8 cellular contexts compared by ENCODE assay signal in the genomic region with DNA sequence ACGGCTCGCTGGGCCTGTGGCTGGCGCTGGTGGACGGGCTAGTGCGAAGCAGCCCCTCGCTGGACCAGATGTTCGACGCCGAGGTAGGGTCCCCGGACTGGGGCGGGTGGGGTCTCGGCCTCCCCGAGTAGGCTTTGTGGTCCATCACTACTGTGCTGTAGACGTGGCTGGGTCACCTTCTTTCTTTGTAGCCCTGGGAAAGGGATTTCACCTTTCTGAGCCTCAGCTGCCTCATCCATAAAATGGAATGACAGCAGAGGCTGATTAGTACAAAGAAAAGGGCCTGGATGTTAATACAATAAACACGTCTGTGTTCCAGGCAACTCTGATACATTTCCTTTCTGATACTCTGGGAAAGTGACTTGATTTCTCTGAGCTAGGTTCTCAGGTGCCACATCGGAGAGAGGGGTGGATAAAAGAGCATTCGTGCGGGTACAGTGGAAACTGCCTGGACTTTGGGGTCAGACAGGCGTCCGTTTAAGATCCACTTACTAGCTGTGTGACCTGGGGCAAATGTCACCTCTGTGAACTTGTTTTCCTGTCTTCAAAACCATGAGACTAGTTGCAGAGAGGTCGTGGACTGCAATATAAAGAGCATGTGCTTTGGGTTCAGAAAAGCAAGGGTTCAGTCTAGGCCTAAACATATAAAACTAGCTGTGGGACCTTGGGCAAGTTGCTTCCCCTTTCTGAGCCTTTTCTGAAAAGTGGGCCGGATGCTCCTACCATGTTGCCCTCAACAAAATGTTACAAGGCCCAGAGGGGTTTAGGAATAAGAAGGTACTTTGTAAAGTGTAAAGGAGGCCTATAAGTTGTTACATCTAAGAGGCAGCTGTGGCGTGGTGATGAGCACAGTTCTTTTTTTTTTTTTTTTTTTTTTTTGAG. TPM values are rescaled to one million over a fixed set of nuclear protein-coding genes. Genes with fewer than 3 reads are reported as not detected.
DNase-seq lines count a peak whose midpoint lies in the region; ATAC-seq, FAIRE-seq and TF ChIP-seq lines count a peak whose summit lies in the region.

No MANE protein-coding gene starts in this region.

- H4K20me1 ChIP-seq in astrocyte (ENCODE audit: insufficient read depth, low read length) = peaks cover 19% of the 10 kb centered on the region

- H3K9me3 Mint-ChIP-seq in astrocyte (ENCODE audit: unreplicated experiment) = no peaks in the 10 kb centered on the region

- no peaks in the 10 kb centered on the region for H3K27me3 ChIP-seq in heart right ventricle
- H3K27me3 ChIP-seq in astrocyte (ENCODE audit: insufficient read depth, low read length) = no peaks in the 10 kb centered on the region
- no peaks in the 10 kb centered on the region for H3K27me3 ChIP-seq in lung (ENCODE audit: control insufficient read depth, insufficient read depth)

- TF ChIP-seq CTCF in heart right ventricle (IDR thresholded peaks at IDR 0.05) = no peak
- no peak for TF ChIP-seq CTCF in astrocyte (IDR thresholded peaks at IDR 0.05; ENCODE audit: insufficient read depth, low read depth, low read length)
- TF ChIP-seq CTCF in lung (IDR thresholded peaks at IDR 0.05; ENCODE audit: control extremely low read depth, extremely low read depth) = no peak

- H3K4me3 ChIP-seq in heart right ventricle (peak overlapping the region; percentile 60 to 84 (median 70)), astrocyte (ENCODE audit: insufficient read depth, low read depth, low read length) (peak overlapping the region; percentile 83), lung (peak overlapping the region; percentile 83), urinary bladder (ENCODE audit: low read depth, low read length) (peak overlapping the region; percentile 74)

- H3K79me2 ChIP-seq in astrocyte (ENCODE audit: insufficient read depth, low read length) = peaks cover 28% of the 10 kb centered on the region

- H3K4me1 Mint-ChIP-seq in astrocyte (ENCODE audit: low read depth, unreplicated experiment) = peaks cover 19% of the 10 kb centered on the region

- H3K27ac ChIP-seq in heart right ventricle (peak overlapping the region; percentile 86 to 97 (median 96)), astrocyte (ENCODE audit: low read depth, low read length) (peak overlapping the region; percentile 97), lung (ENCODE audit: low read depth in 1 of 2, low read length in 1 of 2) (peak overlapping the region; percentile 93 to 97), urinary bladder (ENCODE audit: low read depth) (peak overlapping the region; percentile 96)

- peaks cover 8% of the 10 kb centered on the region for H3K36me3 Mint-ChIP-seq in astrocyte (ENCODE audit: low read depth, unreplicated experiment)

- peak overlapping the region; percentile 95 for H3K9ac ChIP-seq in astrocyte (ENCODE audit: low read length)

- H3K9me3 ChIP-seq in heart right ventricle (no peaks in the 10 kb centered on the region), astrocyte (ENCODE audit: insufficient read depth, low read depth, low read length) (no peaks in the 10 kb centered on the region), lung (ENCODE audit: control insufficient read depth in 2 of 2, insufficient read depth in 1 of 2, low read length in 1 of 2) (no peaks in the 10 kb centered on the region)

- peak overlapping the region; percentile 97 for H3K27ac Mint-ChIP-seq in astrocyte (ENCODE audit: unreplicated experiment)

- peak overlapping the region; percentile 94 for H3K4me3 Mint-ChIP-seq in astrocyte (ENCODE audit: unreplicated experiment)

- peak overlapping the region; percentile 96 for H2AFZ ChIP-seq in astrocyte (ENCODE audit: low read depth, low read length)

- no peak for DNase-seq in heart right ventricle
- no peak for DNase-seq in Right ventricle myocardium inferior (ENCODE audit: missing footprints)
- DNase-seq in astrocyte (ENCODE audit: low read depth) = no peak
- no peak for DNase-seq in lung (ENCODE audit: low spot score)
- no peak for DNase-seq in GM19240 (ENCODE audit: insufficient read length, low spot score)
- DNase-seq in stimulated activated CD4-positive, alpha-beta T cell treated with anti-CD3 and anti-CD28 coated beads, Interleukin-4, amount 100 ng/mL, for 4 hours = no peak

- WGBS in heart right ventricle, 2 donors = 25% methylated on average over 23 of the region's 23 CpGs
- WGBS in lung, 2 donors = 22 to 28% methylated on average over 22 to 23 of the region's 23 CpGs
- 22% methylated on average over 23 of the region's 23 CpGs for WGBS in urinary bladder

- H3K4me1 ChIP-seq in heart right ventricle (peaks cover 2 to 79% (median 30%) of the 10 kb centered on the region in 9 donors), astrocyte (ENCODE audit: insufficient read depth, low read length) (peaks cover 29% of the 10 kb centered on the region), lung (ENCODE audit: control insufficient read depth in 2 of 2, insufficient read depth in 2 of 2, low read length in 2 of 2) (peaks cover 17 to 22% of the 10 kb centered on the region in 2 donors), urinary bladder (ENCODE audit: insufficient read depth) (peaks cover 1% of the 10 kb centered on the region)

- no peaks in the 10 kb centered on the region for H3K27me3 Mint-ChIP-seq in astrocyte (ENCODE audit: low read depth, unreplicated experiment)

- FAIRE-seq in astrocyte (lab: Jason Lieb, UNC) = no peak

- intact Hi-C loops in heart right ventricle (cut with DNase I) = loop anchor here in 4 of 10 donors (1.0 to 5.0 kb wide), 5 partner anchors 42 to 73 kb away; a partner anchor contains a TSS
- intact Hi-C loops in Right ventricle myocardium inferior (cut with DNase I) = loop anchor here (1.0 to 2.0 kb wide), 4 partner anchors 9 to 73 kb away; no protein-coding TSS in a partner anchor

- H3K36me3 ChIP-seq in heart right ventricle = peaks cover 0 to 43% (median 18%) of the 10 kb centered on the region in 9 donors
- peaks cover 13% of the 10 kb centered on the region for H3K36me3 ChIP-seq in astrocyte (ENCODE audit: insufficient read depth, low read length)
- peaks cover 12 to 25% of the 10 kb centered on the region in 2 donors for H3K36me3 ChIP-seq in lung (ENCODE audit: control insufficient read depth in 2 of 2, insufficient read depth in 2 of 2, low read length in 2 of 2)
- peaks cover 3% of the 10 kb centered on the region for H3K36me3 ChIP-seq in urinary bladder (ENCODE audit: insufficient read depth)

- ATAC-seq in heart right ventricle (no peak), Right ventricle myocardium inferior (no peak), lung (ENCODE audit: insufficient read depth, low FRiP score) (no peak), GM19023 (IDR thresholded peaks at IDR 0.05; ENCODE audit: unreplicated experiment) (no peak)

- H3K4me2 ChIP-seq in astrocyte (ENCODE audit: low read length) = peak overlapping the region; percentile 92

RNA-seq across cellular contexts. Expression of a gene that starts 0.9 kb away (rescaled TPM):
- total RNA-seq in heart right ventricle = 10 to 100 TPM; 13.9 to 27.9 (median 18.2) TPM
- polyA plus RNA-seq in heart right ventricle = 10 to 100 TPM; 11.7 to 34.5 TPM
- 21.9 TPM for total RNA-seq in Right ventricle myocardium inferior
- 20.4 and 25.2 TPM in 2 replicates for total RNA-seq in astrocyte
- 10 to 100 TPM; 21.3 to 45.5 TPM for total RNA-seq in lung
- 10 to 100 TPM; 24.9 to 57.5 TPM for polyA plus RNA-seq in lung
- total RNA-seq in urinary bladder = 19.5 TPM
- polyA plus RNA-seq in urinary bladder = 39.4 TPM

RNA-seq across cellular contexts. Expression of a gene that starts 14.3 kb away (rescaled TPM):
- total RNA-seq in heart right ventricle (1 to 10 TPM in 8 of 10 donors, under 1 TPM in 2; 0.59 to 2.4 (median 1.3) TPM), Right ventricle myocardium inferior (0.73 TPM), astrocyte (not detected in 2 replicates), lung (not detected), urinary bladder (0.69 TPM)
- polyA plus RNA-seq in heart right ventricle (1 to 10 TPM in 1 of 2 donors, under 1 TPM in 1; 0.43 to 1.1 TPM), lung (under 1 TPM; 0.03 to 0.28 TPM), urinary bladder (0.96 TPM)

RNA-seq across cellular contexts. Expression of a gene that starts 15.6 kb away (rescaled TPM):
- 100 to 1,000 TPM in 5 of 10 donors, 10 to 100 TPM in 5; 66.9 to 161 (median 102) TPM for total RNA-seq in heart right ventricle
- 10 to 100 TPM; 48.4 to 64.5 TPM for polyA plus RNA-seq in heart right ventricle
- total RNA-seq in Right ventricle myocardium inferior = 82.1 TPM
- 125 and 135 TPM in 2 replicates for total RNA-seq in astrocyte
- 100 to 1,000 TPM; 250 to 313 TPM for total RNA-seq in lung
- 100 to 1,000 TPM; 239 to 258 TPM for polyA plus RNA-seq in lung
- total RNA-seq in urinary bladder = 28.9 TPM
- polyA plus RNA-seq in urinary bladder = 110 TPM

RNA-seq across cellular contexts. Expression of a gene that starts 44.2 kb away (rescaled TPM):
- 100 to 1,000 TPM; 284 to 676 (median 334) TPM for total RNA-seq in heart right ventricle
- polyA plus RNA-seq in heart right ventricle = 100 to 1,000 TPM; 353 to 381 TPM
- total RNA-seq in Right ventricle myocardium inferior = 364 TPM
- total RNA-seq in astrocyte = 10.7 and 11.3 TPM in 2 replicates
- 10 to 100 TPM; 11.7 to 61.1 TPM for total RNA-seq in lung
- 10 to 100 TPM; 54.6 to 75.4 TPM for polyA plus RNA-seq in lung
- total RNA-seq in urinary bladder = 15.5 TPM
- 194 TPM for polyA plus RNA-seq in urinary bladder

RNA-seq across cellular contexts. Expression of a gene that starts 52.1 kb away (rescaled TPM):
- total RNA-seq in heart right ventricle (100 to 1,000 TPM; 130 to 221 (median 144) TPM), Right ventricle myocardium inferior (114 TPM), astrocyte (83.7 and 91.4 TPM in 2 replicates), lung (100 to 1,000 TPM in 1 of 2 donors, 10 to 100 TPM in 1; 33.6 to 107 TPM), urinary bladder (30.5 TPM)
- polyA plus RNA-seq in heart right ventricle (100 to 1,000 TPM in 1 of 2 donors, 10 to 100 TPM in 1; 72.9 to 155 TPM), lung (10 to 100 TPM; 71.6 to 73.0 TPM), urinary bladder (121 TPM)
